ENCODE assay signal across 32 cellular contexts in the genomic region with DNA sequence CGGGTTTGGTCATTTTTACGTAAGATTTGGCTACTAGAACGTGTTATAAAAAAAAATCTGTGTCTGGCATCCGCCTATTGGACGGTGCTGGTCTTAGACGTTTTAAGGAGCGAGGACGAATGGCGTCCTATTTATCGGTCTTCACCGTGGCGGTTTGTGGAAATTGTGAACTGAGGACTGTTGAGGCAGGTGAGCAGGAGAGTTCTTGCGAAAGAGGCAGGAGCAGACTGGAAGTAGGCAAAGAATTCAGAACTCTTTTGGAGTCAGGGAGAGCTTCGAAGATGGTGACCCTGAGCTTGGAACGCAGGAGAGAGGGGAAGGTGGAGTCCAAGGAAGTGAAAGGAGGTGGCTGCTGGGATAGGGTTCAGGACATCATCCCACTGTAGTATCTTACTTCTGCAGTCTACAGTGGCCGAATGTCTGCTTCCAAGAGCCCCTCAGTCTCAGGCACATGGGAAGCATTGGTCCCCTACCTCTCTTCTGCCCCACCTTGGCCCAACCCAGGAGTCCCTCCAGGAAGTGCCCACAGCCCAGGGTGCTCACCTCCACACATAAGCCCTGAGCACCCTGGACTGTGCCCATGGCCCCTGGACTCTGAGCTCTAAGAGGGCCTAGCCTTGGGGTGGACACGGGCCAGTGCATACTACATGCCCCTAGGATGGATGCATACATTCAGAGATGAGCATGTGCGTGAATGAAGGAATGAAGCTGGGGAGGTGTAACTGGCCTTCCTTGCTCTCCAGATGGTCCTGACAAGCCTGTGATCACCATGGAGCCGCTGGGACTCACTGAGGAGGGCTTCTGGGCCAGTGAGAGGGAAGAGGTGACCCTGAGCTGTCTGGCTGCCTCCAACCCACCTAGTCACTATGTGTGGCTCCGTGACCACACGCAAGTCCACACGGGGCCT. TPM values are rescaled to one million over a fixed set of nuclear protein-coding genes. Genes with fewer than 3 reads are reported as not detected.
"Had no signal": no experiment of that assay in that cellular context is flagged by ENCODE, and none has a peak within 500 bp of the region (broad histone marks: within the 10 kb centered on the region; RNA-seq: fewer than 3 reads in every experiment).

No MANE protein-coding gene starts in this region.

- H3K9me3 Mint-ChIP-seq: activated CD4-positive, alpha-beta memory T cell treated with anti-CD3 and anti-CD28 coated beads, Interleukin-2, amount 10 ng/mL, durations not matched to agents 7 days and 5 days; activated CD4-positive, alpha-beta T cell treated with anti-CD3 and anti-CD28 coated beads, Interleukin-2, amount 10 ng/mL, durations not matched to agents 24 days and 14 days; activated naive CD8-positive, alpha-beta T cell treated with anti-CD3 and anti-CD28 coated beads, Interleukin-2, amount 10 ng/mL, durations not matched to agents 7 days and 5 days; activated T-cell treated with anti-CD3 and anti-CD28 coated beads, Interleukin-2, amount 50 U/mL, for 24 hours; endodermal cell; natural killer cell treated with Interleukin-12 subunit alpha and Interleukin-12 subunit beta and Interleukin-15 and Interleukin-18, amount 100 ng/mL, for 72 hours; stimulated activated effector memory CD8-positive, alpha-beta T cell treated with anti-CD3 and anti-CD28 coated beads, Interleukin-12 subunit alpha, Interleukin-12 subunit beta, amount 100 ng/mL, for 72 hours had no signal

- DNase-seq: activated CD4-positive, alpha-beta memory T cell treated with anti-CD3 and anti-CD28 coated beads, Interleukin-2, amount 10 ng/mL, durations not matched to agents 7 days and 5 days; activated CD4-positive, alpha-beta T cell treated with anti-CD3 and anti-CD28 coated beads, Interleukin-2, amount 10 ng/mL, durations not matched to agents 24 days and 14 days; activated CD8-positive, alpha-beta memory T cell treated with anti-CD3 and anti-CD28 coated beads, Interleukin-2, amount 50 U/mL, for 4 hours; activated naive CD4-positive, alpha-beta T cell treated with Interleukin-2 at 50 U/mL for 16 hours; activated naive CD8-positive, alpha-beta T cell treated with anti-CD3 and anti-CD28 coated beads, Interleukin-2, amount 10 ng/mL, durations not matched to agents 7 days and 5 days; activated T-cell treated with anti-CD3 and anti-CD28 coated beads, Interleukin-2, amount 50 U/mL, for 24 hours; amniotic stem cell; cortex of kidney; endodermal cell; foreskin fibroblast; kidney; left ventricle myocardium superior; mammary epithelial cell; midbrain; small intestine; stimulated activated CD4-positive, alpha-beta T cell treated with anti-CD3 and anti-CD28 coated beads, Interleukin-2, amount 100 ng/mL, for 24 hours; SW 1271; T-helper 17 cell; transverse colon had no signal

- H3K27ac Mint-ChIP-seq: activated CD4-positive, alpha-beta memory T cell treated with anti-CD3 and anti-CD28 coated beads, Interleukin-2, amount 10 ng/mL, durations not matched to agents 7 days and 5 days; activated CD4-positive, alpha-beta T cell treated with anti-CD3 and anti-CD28 coated beads, Interleukin-2, amount 10 ng/mL, durations not matched to agents 24 days and 14 days; activated naive CD8-positive, alpha-beta T cell treated with anti-CD3 and anti-CD28 coated beads, Interleukin-2, amount 10 ng/mL, durations not matched to agents 7 days and 5 days; activated T-cell treated with anti-CD3 and anti-CD28 coated beads, Interleukin-2, amount 50 U/mL, for 24 hours; natural killer cell treated with Interleukin-12 subunit alpha and Interleukin-12 subunit beta and Interleukin-15 and Interleukin-18, amount 100 ng/mL, for 72 hours; stimulated activated effector memory CD8-positive, alpha-beta T cell treated with anti-CD3 and anti-CD28 coated beads, Interleukin-12 subunit alpha, Interleukin-12 subunit beta, amount 100 ng/mL, for 72 hours; T-helper 17 cell had no signal

- H3K4me3 Mint-ChIP-seq: activated CD4-positive, alpha-beta memory T cell treated with anti-CD3 and anti-CD28 coated beads, Interleukin-2, amount 10 ng/mL, durations not matched to agents 7 days and 5 days; activated CD4-positive, alpha-beta T cell treated with anti-CD3 and anti-CD28 coated beads, Interleukin-2, amount 10 ng/mL, durations not matched to agents 24 days and 14 days; activated naive CD8-positive, alpha-beta T cell treated with anti-CD3 and anti-CD28 coated beads, Interleukin-2, amount 10 ng/mL, durations not matched to agents 7 days and 5 days; activated T-cell treated with anti-CD3 and anti-CD28 coated beads, Interleukin-2, amount 50 U/mL, for 24 hours; endodermal cell; natural killer cell treated with Interleukin-12 subunit alpha and Interleukin-12 subunit beta and Interleukin-15 and Interleukin-18, amount 100 ng/mL, for 72 hours; stimulated activated effector memory CD8-positive, alpha-beta T cell treated with anti-CD3 and anti-CD28 coated beads, Interleukin-12 subunit alpha, Interleukin-12 subunit beta, amount 100 ng/mL, for 72 hours; T-helper 17 cell had no signal

- H3K27me3 ChIP-seq: cardiac muscle cell, transverse colon, uterus had no signal

- H3K27me3 Mint-ChIP-seq: activated CD4-positive, alpha-beta memory T cell treated with anti-CD3 and anti-CD28 coated beads, Interleukin-2, amount 10 ng/mL, durations not matched to agents 7 days and 5 days; activated CD4-positive, alpha-beta T cell treated with anti-CD3 and anti-CD28 coated beads, Interleukin-2, amount 10 ng/mL, durations not matched to agents 24 days and 14 days; activated naive CD8-positive, alpha-beta T cell treated with anti-CD3 and anti-CD28 coated beads, Interleukin-2, amount 10 ng/mL, durations not matched to agents 7 days and 5 days; activated T-cell treated with anti-CD3 and anti-CD28 coated beads, Interleukin-2, amount 50 U/mL, for 24 hours had no signal

- H3K36me3 ChIP-seq: cardiac muscle cell, transverse colon, uterus had no signal

- H3K4me3 ChIP-seq: cardiac muscle cell, SK-N-MC, transverse colon, uterus had no signal

- H3K27ac ChIP-seq: cardiac muscle cell, epithelial cell of prostate, SK-N-MC, transverse colon had no signal

- H3K9me3 ChIP-seq: transverse colon, uterus had no signal

- ATAC-seq: activated CD4-positive, CD25-positive, alpha-beta regulatory T cell treated with anti-CD3 and anti-CD28 coated beads, Interleukin-2, amount 50 U/mL, for 24 hours; left ventricle myocardium superior; sciatic nerve; T-helper 17 cell had no signal

- H3K36me3 Mint-ChIP-seq: activated naive CD8-positive, alpha-beta T cell treated with anti-CD3 and anti-CD28 coated beads, Interleukin-2, amount 10 ng/mL, durations not matched to agents 7 days and 5 days; natural killer cell treated with Interleukin-12 subunit alpha and Interleukin-12 subunit beta and Interleukin-15 and Interleukin-18, amount 100 ng/mL, for 72 hours; stimulated activated effector memory CD8-positive, alpha-beta T cell treated with anti-CD3 and anti-CD28 coated beads, Interleukin-12 subunit alpha, Interleukin-12 subunit beta, amount 100 ng/mL, for 72 hours had no signal

- H3K4me1 Mint-ChIP-seq: activated CD4-positive, alpha-beta memory T cell treated with anti-CD3 and anti-CD28 coated beads, Interleukin-2, amount 10 ng/mL, durations not matched to agents 7 days and 5 days; activated CD4-positive, alpha-beta T cell treated with anti-CD3 and anti-CD28 coated beads, Interleukin-2, amount 10 ng/mL, durations not matched to agents 24 days and 14 days; activated naive CD8-positive, alpha-beta T cell treated with anti-CD3 and anti-CD28 coated beads, Interleukin-2, amount 10 ng/mL, durations not matched to agents 7 days and 5 days; stimulated activated effector memory CD8-positive, alpha-beta T cell treated with anti-CD3 and anti-CD28 coated beads, Interleukin-12 subunit alpha, Interleukin-12 subunit beta, amount 100 ng/mL, for 72 hours had no signal

RNA-seq across cellular contexts. Expression of a gene that starts 3.7 kb away (rescaled TPM):
- total RNA-seq: activated CD4-positive, alpha-beta memory T cell treated with anti-CD3 and anti-CD28 coated beads, Interleukin-2, amount 10 ng/mL, durations not matched to agents 7 days and 5 days; activated CD4-positive, alpha-beta T cell treated with anti-CD3 and anti-CD28 coated beads, Interleukin-2, amount 10 ng/mL, durations not matched to agents 24 days and 14 days; activated naive CD8-positive, alpha-beta T cell treated with anti-CD3 and anti-CD28 coated beads, Interleukin-2, amount 10 ng/mL, durations not matched to agents 7 days and 5 days; cardiac muscle cell; cerebellum; endodermal cell; fibroblast of lung; glomerular endothelial cell; kidney; left ventricle myocardium superior; mammary epithelial cell; natural killer cell treated with Interleukin-12 subunit alpha and Interleukin-12 subunit beta and Interleukin-15 and Interleukin-18, amount 100 ng/mL, for 72 hours; pulmonary artery endothelial cell; sciatic nerve; T-helper 17 cell; temporal lobe; transverse colon had no signal
- polyA plus RNA-seq: cardiac muscle cell, fibroblast of lung, mammary epithelial cell had no signal

RNA-seq across cellular contexts. Expression of a gene that starts 45.2 kb away (rescaled TPM):
- total RNA-seq: activated CD4-positive, alpha-beta memory T cell treated with anti-CD3 and anti-CD28 coated beads, Interleukin-2, amount 10 ng/mL, durations not matched to agents 7 days and 5 days; activated CD4-positive, alpha-beta T cell treated with anti-CD3 and anti-CD28 coated beads, Interleukin-2, amount 10 ng/mL, durations not matched to agents 24 days and 14 days; activated naive CD8-positive, alpha-beta T cell treated with anti-CD3 and anti-CD28 coated beads, Interleukin-2, amount 10 ng/mL, durations not matched to agents 7 days and 5 days; fibroblast of lung; glomerular endothelial cell; left ventricle myocardium superior; mammary epithelial cell; natural killer cell treated with Interleukin-12 subunit alpha and Interleukin-12 subunit beta and Interleukin-15 and Interleukin-18, amount 100 ng/mL, for 72 hours; pulmonary artery endothelial cell; T-helper 17 cell had no signal
- polyA plus RNA-seq: fibroblast of lung had no signal
